In the genomic region with DNA sequence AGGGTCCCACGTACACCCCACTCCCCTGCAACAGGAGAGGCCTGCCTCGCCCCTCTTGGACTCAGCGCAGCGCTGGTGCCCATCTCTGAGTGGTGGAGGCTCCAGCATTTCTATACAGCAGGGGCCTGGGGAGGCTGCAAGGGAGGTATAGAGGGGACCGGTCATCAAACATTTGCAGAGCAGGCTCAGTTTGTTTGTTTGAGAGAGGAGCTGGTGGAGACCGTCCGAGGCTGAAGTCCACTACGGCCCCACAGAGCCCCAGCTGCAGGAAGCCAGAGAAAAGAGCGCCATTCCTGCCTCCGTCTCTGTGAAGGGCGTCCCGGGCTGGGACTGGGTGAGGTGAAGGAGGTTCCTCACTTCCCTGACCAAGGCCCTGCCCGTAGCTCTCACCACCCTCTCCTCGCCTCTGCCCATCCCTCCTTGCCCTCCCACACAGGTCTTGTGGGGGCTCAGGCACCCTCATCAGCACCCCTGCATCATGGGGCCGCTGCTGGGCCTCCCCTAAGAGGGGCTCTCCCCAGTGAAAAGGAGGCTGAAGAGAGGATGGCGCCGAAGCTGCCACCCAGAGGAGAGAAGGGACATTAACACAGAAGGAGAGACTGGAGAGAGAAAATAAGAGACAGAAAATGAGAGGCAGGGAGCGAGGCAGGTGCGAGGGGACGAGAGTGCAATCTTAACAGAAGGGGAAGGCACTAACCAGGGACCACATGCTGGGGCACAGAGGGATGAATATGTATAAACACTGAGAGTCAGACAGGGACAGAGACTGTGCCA, we compare ENCODE assay signal across 1 cellular context.
A peak's percentile ranks its signal among the peaks of the same experiment; 100 is the strongest.
TF ChIP-seq lines count a peak whose summit lies in the region.

No MANE protein-coding gene starts in this region.

TF ChIP-seq in HepG2, 621 proteins besides CTCF, POLR2A, EP300 and RAD21 (continued from another document and continues in another):
- TF ChIP-seq, protein P1, sequence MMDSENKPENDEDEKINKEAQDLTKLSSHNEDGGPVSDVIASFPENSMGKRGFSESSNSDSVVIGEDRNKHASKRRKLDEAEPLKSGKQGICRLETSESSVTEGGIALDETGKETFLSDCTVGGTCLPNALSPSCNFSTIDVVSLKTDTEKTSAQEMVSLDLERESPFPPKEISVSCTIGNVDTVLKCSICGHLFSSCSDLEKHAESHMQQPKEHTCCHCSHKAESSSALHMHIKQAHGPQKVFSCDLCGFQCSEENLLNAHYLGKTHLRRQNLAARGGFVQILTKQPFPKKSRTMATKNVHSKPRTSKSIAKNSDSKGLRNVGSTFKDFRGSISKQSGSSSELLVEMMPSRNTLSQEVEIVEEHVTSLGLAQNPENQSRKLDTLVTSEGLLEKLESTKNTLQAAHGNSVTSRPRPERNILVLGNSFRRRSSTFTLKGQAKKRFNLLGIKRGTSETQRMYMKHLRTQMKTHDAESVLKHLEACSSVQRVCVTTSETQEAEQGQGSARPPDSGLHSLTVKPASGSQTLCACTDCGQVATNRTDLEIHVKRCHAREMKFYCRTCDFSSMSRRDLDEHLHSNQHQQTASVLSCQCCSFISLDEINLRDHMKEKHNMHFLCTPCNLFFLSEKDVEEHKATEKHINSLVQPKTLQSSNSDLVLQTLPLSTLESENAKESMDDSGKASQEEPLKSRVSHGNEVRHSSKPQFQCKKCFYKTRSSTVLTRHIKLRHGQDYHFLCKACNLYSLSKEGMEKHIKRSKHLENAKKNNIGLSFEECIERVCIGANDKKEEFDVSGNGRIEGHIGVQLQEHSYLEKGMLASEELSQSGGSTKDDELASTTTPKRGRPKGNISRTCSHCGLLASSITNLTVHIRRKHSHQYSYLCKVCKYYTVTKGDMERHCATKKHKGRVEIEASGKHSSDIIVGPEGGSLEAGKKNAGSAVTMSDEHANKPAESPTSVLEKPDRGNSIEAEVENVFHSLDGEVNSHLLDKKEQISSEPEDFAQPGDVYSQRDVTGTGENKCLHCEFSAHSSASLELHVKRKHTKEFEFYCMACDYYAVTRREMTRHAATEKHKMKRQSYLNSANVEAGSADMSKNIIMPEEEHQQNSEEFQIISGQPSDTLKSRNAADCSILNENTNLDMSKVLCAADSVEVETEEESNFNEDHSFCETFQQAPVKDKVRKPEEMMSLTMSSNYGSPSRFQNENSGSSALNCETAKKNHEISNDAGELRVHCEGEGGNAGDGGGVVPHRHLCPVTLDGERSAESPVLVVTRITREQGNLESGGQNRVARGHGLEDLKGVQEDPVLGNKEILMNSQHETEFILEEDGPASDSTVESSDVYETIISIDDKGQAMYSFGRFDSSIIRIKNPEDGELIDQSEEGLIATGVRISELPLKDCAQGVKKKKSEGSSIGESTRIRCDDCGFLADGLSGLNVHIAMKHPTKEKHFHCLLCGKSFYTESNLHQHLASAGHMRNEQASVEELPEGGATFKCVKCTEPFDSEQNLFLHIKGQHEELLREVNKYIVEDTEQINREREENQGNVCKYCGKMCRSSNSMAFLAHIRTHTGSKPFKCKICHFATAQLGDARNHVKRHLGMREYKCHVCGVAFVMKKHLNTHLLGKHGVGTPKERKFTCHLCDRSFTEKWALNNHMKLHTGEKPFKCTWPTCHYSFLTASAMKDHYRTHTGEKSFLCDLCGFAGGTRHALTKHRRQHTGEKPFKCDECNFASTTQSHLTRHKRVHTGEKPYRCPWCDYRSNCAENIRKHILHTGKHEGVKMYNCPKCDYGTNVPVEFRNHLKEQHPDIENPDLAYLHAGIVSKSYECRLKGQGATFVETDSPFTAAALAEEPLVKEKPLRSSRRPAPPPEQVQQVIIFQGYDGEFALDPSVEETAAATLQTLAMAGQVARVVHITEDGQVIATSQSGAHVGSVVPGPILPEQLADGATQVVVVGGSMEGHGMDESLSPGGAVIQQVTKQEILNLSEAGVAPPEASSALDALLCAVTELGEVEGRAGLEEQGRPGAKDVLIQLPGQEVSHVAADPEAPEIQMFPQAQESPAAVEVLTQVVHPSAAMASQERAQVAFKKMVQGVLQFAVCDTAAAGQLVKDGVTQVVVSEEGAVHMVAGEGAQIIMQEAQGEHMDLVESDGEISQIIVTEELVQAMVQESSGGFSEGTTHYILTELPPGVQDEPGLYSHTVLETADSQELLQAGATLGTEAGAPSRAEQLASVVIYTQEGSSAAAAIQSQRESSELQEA (CRISPR knock-in tag; IDR thresholded peaks at IDR 0.05; ENCODE audit: not compliant biosample characterization), result peak; percentile 46
- TF ChIP-seq ZBTB8A (CRISPR knock-in tag; IDR thresholded peaks at IDR 0.05; ENCODE audit: borderline replicate concordance, low read depth) (no peak), KMT2B (CRISPR knock-in tag; IDR thresholded peaks at IDR 0.05) (0 out of 2 replicates have a peak, but pooled peaks have one; percentile 34), NCOR1 (IDR thresholded peaks at IDR 0.05; ENCODE audit: borderline replicate concordance, low read length) (peak; percentile 74; the same call in 1 of the 2 replicates), YEATS2 (CRISPR knock-in tag; IDR thresholded peaks at IDR 0.05; ENCODE audit: borderline replicate concordance) (0 out of 2 replicates have a peak, but pooled peaks have one; percentile 31), NR2C2 (CRISPR knock-in tag; IDR thresholded peaks at IDR 0.05; ENCODE audit: borderline replicate concordance) (peak; percentile 52; the same call in 1 of the 2 replicates), MED1 (CRISPR knock-in tag; IDR thresholded peaks at IDR 0.05) (peak; percentile 77), ZNF556 (CRISPR knock-in tag; IDR thresholded peaks at IDR 0.05; ENCODE audit: borderline replicate concordance) (peak; percentile 49; the same call in 1 of the 2 replicates), ZNF569 (CRISPR knock-in tag; IDR thresholded peaks at IDR 0.05; ENCODE audit: borderline replicate concordance) (no peak), FOSL2 (CRISPR knock-in tag; IDR thresholded peaks at IDR 0.05) (peak; percentile 14; the same call in 1 of the 2 replicates), CENPT (CRISPR knock-in tag; IDR thresholded peaks at IDR 0.05; ENCODE audit: low read depth) (no peak), NFATC3 (CRISPR knock-in tag; IDR thresholded peaks at IDR 0.05) (no peak), ZNF264 (CRISPR knock-in tag; IDR thresholded peaks at IDR 0.05) (0 out of 2 replicates have a peak, but pooled peaks have one; percentile 67), LCORL (IDR thresholded peaks at IDR 0.05) (no peak), LCORL (CRISPR knock-in tag; IDR thresholded peaks at IDR 0.05) (peak; percentile 65), ZBTB46 (CRISPR knock-in tag; IDR thresholded peaks at IDR 0.05; ENCODE audit: borderline replicate concordance) (no peak), ZBED4 (CRISPR knock-in tag; IDR thresholded peaks at IDR 0.05; ENCODE audit: borderline replicate concordance) (peak; percentile 42; the same call in 1 of the 2 replicates), KAT7 (CRISPR knock-in tag; IDR thresholded peaks at IDR 0.05; ENCODE audit: borderline replicate concordance) (0 out of 2 replicates have a peak, but pooled peaks have one; percentile 41), HCFC1 (IDR thresholded peaks at IDR 0.05; ENCODE audit: low read depth, low read length) (no peak), SKI (IDR thresholded peaks at IDR 0.05; ENCODE audit: partially characterized antibody) (peak; percentile 15), POLR2AphosphoS5 (IDR thresholded peaks at IDR 0.05; ENCODE audit: low read depth, low read length) (peak; percentile 40), ZBTB44 (CRISPR knock-in tag; IDR thresholded peaks at IDR 0.05) (peak; percentile 54; the same call in 1 of the 2 replicates), MIXL1 (CRISPR knock-in tag; IDR thresholded peaks at IDR 0.05) (no peak), TMF1 (CRISPR knock-in tag; IDR thresholded peaks at IDR 0.05; ENCODE audit: low read depth) (0 out of 2 replicates have a peak, but pooled peaks have one; percentile 30), CENPX (CRISPR knock-in tag; IDR thresholded peaks at IDR 0.05) (no peak), CREB1 (IDR thresholded peaks at IDR 0.05) (no peak), CREB1 (CRISPR knock-in tag; IDR thresholded peaks at IDR 0.05) (no peak), DMAP1 (CRISPR knock-in tag; IDR thresholded peaks at IDR 0.05) (peak; percentile 45), ZNF543 (CRISPR knock-in tag; IDR thresholded peaks at IDR 0.05) (peak; percentile 58; the same call in 1 of the 2 replicates)
- TF ChIP-seq, protein P2, sequence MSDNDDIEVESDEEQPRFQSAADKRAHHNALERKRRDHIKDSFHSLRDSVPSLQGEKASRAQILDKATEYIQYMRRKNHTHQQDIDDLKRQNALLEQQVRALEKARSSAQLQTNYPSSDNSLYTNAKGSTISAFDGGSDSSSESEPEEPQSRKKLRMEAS (IDR thresholded peaks at IDR 0.05), result 0 out of 2 replicates have a peak, but pooled peaks have one; percentile 23
- TF ChIP-seq, protein P3, sequence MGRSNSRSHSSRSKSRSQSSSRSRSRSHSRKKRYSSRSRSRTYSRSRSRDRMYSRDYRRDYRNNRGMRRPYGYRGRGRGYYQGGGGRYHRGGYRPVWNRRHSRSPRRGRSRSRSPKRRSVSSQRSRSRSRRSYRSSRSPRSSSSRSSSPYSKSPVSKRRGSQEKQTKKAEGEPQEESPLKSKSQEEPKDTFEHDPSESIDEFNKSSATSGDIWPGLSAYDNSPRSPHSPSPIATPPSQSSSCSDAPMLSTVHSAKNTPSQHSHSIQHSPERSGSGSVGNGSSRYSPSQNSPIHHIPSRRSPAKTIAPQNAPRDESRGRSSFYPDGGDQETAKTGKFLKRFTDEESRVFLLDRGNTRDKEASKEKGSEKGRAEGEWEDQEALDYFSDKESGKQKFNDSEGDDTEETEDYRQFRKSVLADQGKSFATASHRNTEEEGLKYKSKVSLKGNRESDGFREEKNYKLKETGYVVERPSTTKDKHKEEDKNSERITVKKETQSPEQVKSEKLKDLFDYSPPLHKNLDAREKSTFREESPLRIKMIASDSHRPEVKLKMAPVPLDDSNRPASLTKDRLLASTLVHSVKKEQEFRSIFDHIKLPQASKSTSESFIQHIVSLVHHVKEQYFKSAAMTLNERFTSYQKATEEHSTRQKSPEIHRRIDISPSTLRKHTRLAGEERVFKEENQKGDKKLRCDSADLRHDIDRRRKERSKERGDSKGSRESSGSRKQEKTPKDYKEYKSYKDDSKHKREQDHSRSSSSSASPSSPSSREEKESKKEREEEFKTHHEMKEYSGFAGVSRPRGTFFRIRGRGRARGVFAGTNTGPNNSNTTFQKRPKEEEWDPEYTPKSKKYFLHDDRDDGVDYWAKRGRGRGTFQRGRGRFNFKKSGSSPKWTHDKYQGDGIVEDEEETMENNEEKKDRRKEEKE (IDR thresholded peaks at IDR 0.05), result no peak
- TF ChIP-seq, protein P4, sequence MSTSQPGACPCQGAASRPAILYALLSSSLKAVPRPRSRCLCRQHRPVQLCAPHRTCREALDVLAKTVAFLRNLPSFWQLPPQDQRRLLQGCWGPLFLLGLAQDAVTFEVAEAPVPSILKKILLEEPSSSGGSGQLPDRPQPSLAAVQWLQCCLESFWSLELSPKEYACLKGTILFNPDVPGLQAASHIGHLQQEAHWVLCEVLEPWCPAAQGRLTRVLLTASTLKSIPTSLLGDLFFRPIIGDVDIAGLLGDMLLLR (CRISPR knock-in tag; IDR thresholded peaks at IDR 0.05), result 0 out of 2 replicates have a peak, but pooled peaks have one; percentile 55
